In genomic region chr11:122910775-122911174, GRCh38 we compare ENCODE assay signal across 10 cellular contexts. TPM values are rescaled to one million over a fixed set of nuclear protein-coding genes. Genes with fewer than 3 reads are reported as not detected.
A peak's percentile ranks its signal among the peaks of the same experiment; 100 is the strongest.
DNase-seq lines count a peak whose midpoint lies in the region; ATAC-seq and TF ChIP-seq lines count a peak whose summit lies in the region.
"Had no signal": no experiment of that assay in that cellular context is flagged by ENCODE, and none has a peak within 500 bp of the region (broad histone marks: within the 10 kb centered on the region; RNA-seq: fewer than 3 reads in every experiment).

No MANE protein-coding gene starts in this region.

- no peaks in the 10 kb centered on the region for H3K9me2 ChIP-seq in GM23338 (ENCODE audit: insufficient read depth)
- no peaks in the 10 kb centered on the region for H3K9me2 ChIP-seq in SK-N-SH

- CTCF ChIA-PET in SK-N-SH (lab: Yijun Ruan, JAX): interaction anchor here (1.0 kb wide), 2 partner anchors 102 to 109 kb away, joined by 3 to 4 read pairs; no protein-coding TSS in a partner anchor

- no peak for TF ChIP-seq POLR2A in stomach (IDR thresholded peaks at IDR 0.05)

- no peak overlapping the region for H3K4me3 Mint-ChIP-seq in GM23338
- H3K4me3 Mint-ChIP-seq: IgD-negative memory B cell, memory B cell had no signal

- no peaks in the 10 kb centered on the region for H3K4me1 Mint-ChIP-seq in GM23338
- H3K4me1 Mint-ChIP-seq: memory B cell had no signal

- H3K4me2 ChIP-seq in GM23338: no peak overlapping the region
- H3K4me2 ChIP-seq in SK-N-SH: no peak overlapping the region

- H3K9me3 Mint-ChIP-seq in GM23338: no peaks in the 10 kb centered on the region
- H3K9me3 Mint-ChIP-seq: IgD-negative memory B cell, memory B cell had no signal

- H3K4me1 ChIP-seq in GM23338 (ENCODE audit: insufficient read depth) (no peaks in the 10 kb centered on the region), SK-N-SH (ENCODE audit: control insufficient read depth in 1 of 2, insufficient read depth in 2 of 2, low read depth in 1 of 2, low read length in 1 of 2) (no peaks in the 10 kb centered on the region), stomach (no peaks in the 10 kb centered on the region)

- H3K27me3 ChIP-seq in GM23338 (ENCODE audit: insufficient read depth): no peaks in the 10 kb centered on the region
- H3K27me3 ChIP-seq in SK-N-SH (ENCODE audit: insufficient read depth): no peaks in the 10 kb centered on the region
- H3K27me3 ChIP-seq in stomach: no peaks in the 10 kb centered on the region

- H2AFZ ChIP-seq in GM23338 (no peak overlapping the region), SK-N-SH (ENCODE audit: low read depth) (no peak overlapping the region)

- H3K36me3 Mint-ChIP-seq in GM23338 (ENCODE audit: low read depth): no peaks in the 10 kb centered on the region

- POLR2A ChIA-PET in SK-N-SH (lab: Yijun Ruan, JAX): no interaction called here

- intact Hi-C loops in stomach (cut with DNase I; ENCODE audit: low total_unique reads): no loop called here

- H3K4me3 ChIP-seq in GM23338 (no peak overlapping the region), SK-N-SH (ENCODE audit: low read depth in 2 of 2, low read length in 1 of 2) (no peak overlapping the region), stomach (no peak overlapping the region)

- H3K79me2 ChIP-seq in GM23338 (replicated peaks; ENCODE audit: insufficient read depth) (no peaks in the 10 kb centered on the region), SK-N-SH (ENCODE audit: insufficient read depth) (no peaks in the 10 kb centered on the region)

- H3K9ac ChIP-seq in SK-N-SH: no peak overlapping the region

- no peak overlapping the region for H3K27ac Mint-ChIP-seq in GM23338
- H3K27ac Mint-ChIP-seq: IgD-negative memory B cell, memory B cell had no signal

- TF ChIP-seq EP300 in SK-N-SH (IDR thresholded peaks at IDR 0.05; ENCODE audit: borderline replicate concordance in 1 of 2, low read depth in 1 of 2, low read length in 1 of 2): no peak
- no peak for TF ChIP-seq EP300 in stomach (IDR thresholded peaks at IDR 0.05)

- TF ChIP-seq CTCF in AG09319 (IDR thresholded peaks at IDR 0.05; ENCODE audit: low read depth, low read length) (peak; percentile 29), GM23338 (conservative IDR thresholded peaks at IDR 0.05; ENCODE audit: low read depth in 2 of 2) (peak; percentile 68 to 87), SK-N-SH (IDR thresholded peaks at IDR 0.05) (peak; percentile 58), stomach (IDR thresholded peaks at IDR 0.05) (no peak)

- H4K20me1 ChIP-seq in GM23338 (replicated peaks; ENCODE audit: insufficient read depth): no peaks in the 10 kb centered on the region
- no peaks in the 10 kb centered on the region for H4K20me1 ChIP-seq in SK-N-SH (ENCODE audit: insufficient read depth)

- H3F3A ChIP-seq in GM23338 (replicated peaks; ENCODE audit: low read depth) (no peaks in the 10 kb centered on the region), SK-N-SH (replicated peaks; ENCODE audit: insufficient read depth) (no peaks in the 10 kb centered on the region)

- H3K27ac ChIP-seq in GM23338 (ENCODE audit: low read depth): no peak overlapping the region
- no peak overlapping the region for H3K27ac ChIP-seq in SK-N-SH (ENCODE audit: low read depth in 2 of 2, low read length in 1 of 2)
- no peak overlapping the region for H3K27ac ChIP-seq in stomach

- WGBS in SK-N-SH (ENCODE audit: low lambda C conversion rate): 86% methylated on average over 4 of the region's 4 CpGs
- 54 to 65% (median 61%) methylated on average over 4 of the region's 4 CpGs for WGBS in stomach, 5 donors

- peaks cover 2% of the 10 kb centered on the region for H3K27me3 Mint-ChIP-seq in GM23338 (ENCODE audit: insufficient read depth, low read depth, poor library complexity)
- H3K27me3 Mint-ChIP-seq: IgD-negative memory B cell, memory B cell had no signal

- H3K9me3 ChIP-seq in SK-N-SH: no peaks in the 10 kb centered on the region
- H3K9me3 ChIP-seq in stomach: no peaks in the 10 kb centered on the region

- ATAC-seq in GM23338 (no peak), GM21423 (IDR thresholded peaks at IDR 0.05; ENCODE audit: unreplicated experiment) (no peak), HG02884 (IDR thresholded peaks at IDR 0.05; ENCODE audit: unreplicated experiment) (no peak)

- peak; percentile 89 for TF ChIP-seq RAD21 in SK-N-SH (IDR thresholded peaks at IDR 0.05; ENCODE audit: low read length)

- H3K36me3 ChIP-seq in GM23338 (ENCODE audit: insufficient read depth) (no peaks in the 10 kb centered on the region), SK-N-SH (replicated peaks in 1 of 2; ENCODE audit: control insufficient read depth in 1 of 2, insufficient read depth in 2 of 2, low read length in 1 of 2) (no peaks in the 10 kb centered on the region), stomach (no peaks in the 10 kb centered on the region)

- DNase-seq in AG09319 (ENCODE audit: extremely low read depth, low read depth): no peak
- DNase-seq in GM23338 (ENCODE audit: low spot score): peak; percentile 53
- DNase-seq in SK-N-SH: peak; percentile 30
- DNase-seq in globus pallidus (ENCODE audit: low spot score): peak; percentile 7
- DNase-seq in EL: no peak
- DNase-seq in stomach: no peak

TF ChIP-seq in GM23338, 12 proteins besides CTCF, POLR2A, EP300 and RAD21:
- TF ChIP-seq REST (IDR thresholded peaks at IDR 0.05; ENCODE audit: unreplicated experiment) (no peak), JUNB (IDR thresholded peaks at IDR 0.05; ENCODE audit: unreplicated experiment) (no peak), STAT1 (IDR thresholded peaks at IDR 0.05; ENCODE audit: unreplicated experiment) (no peak)

TF ChIP-seq in SK-N-SH, 30 proteins besides CTCF, POLR2A, EP300 and RAD21:
- TF ChIP-seq SMC3 (IDR thresholded peaks at IDR 0.05; ENCODE audit: low read depth, low read length): peak; percentile 63
- no peak for TF ChIP-seq PBX3 (IDR thresholded peaks at IDR 0.05)
- TF ChIP-seq POLR2AphosphoS5 (IDR thresholded peaks at IDR 0.05; ENCODE audit: low read depth, low read length): no peak

RNA-seq across cellular contexts. Expression of gene JHY, which starts 28.2 kb away (rescaled TPM):
- 0.58 and 0.94 TPM in 2 replicates for total RNA-seq in GM23338 (2014; rRNA removed; shearing (Covaris generic))
- polyA plus RNA-seq in GM23338 (2016; fragmentation: Nextera tagmentation; extraction: Ambion mirVana) (0.63 and 0.97 TPM in 2 replicates), SK-N-SH (2012; rRNA removed) (2.9 TPM in 2 replicates), stomach (1 to 10 TPM in 2 of 3 donors, under 1 TPM in 1; 0.73 to 1.8 (median 1.4) TPM)
- 3.5 and 4.3 TPM in 2 replicates for polyA plus RNA-seq in SK-N-SH (2012; cell fraction: cytosol; rRNA removed)
- 2.3 and 2.8 TPM in 2 replicates for polyA plus RNA-seq in SK-N-SH (2012; cell fraction: nucleus; rRNA removed)
- 10 to 100 TPM in 1 of 5 donors, 1 to 10 TPM in 2, under 1 TPM in 1, not detected in 1; 0.45 to 13.4 (median 2.2) TPM for total RNA-seq in stomach

Comparison
In these comparisons a context has a peak if more than half of its experiments do, and no peak if none do; other contexts are left out.
1. DNase-seq: peak in GM23338 (single experiment), SK-N-SH (single experiment) and globus pallidus (single experiment); none in AG09319 (single experiment), EL (single experiment) and stomach (single experiment).
2. CTCF ChIP-seq: peak in AG09319 (single experiment), GM23338 (2 of 2) and SK-N-SH (single experiment); none in stomach (0 of 7).